Comparison of ENCODE assay signal across 12 cellular contexts in the genomic region with DNA sequence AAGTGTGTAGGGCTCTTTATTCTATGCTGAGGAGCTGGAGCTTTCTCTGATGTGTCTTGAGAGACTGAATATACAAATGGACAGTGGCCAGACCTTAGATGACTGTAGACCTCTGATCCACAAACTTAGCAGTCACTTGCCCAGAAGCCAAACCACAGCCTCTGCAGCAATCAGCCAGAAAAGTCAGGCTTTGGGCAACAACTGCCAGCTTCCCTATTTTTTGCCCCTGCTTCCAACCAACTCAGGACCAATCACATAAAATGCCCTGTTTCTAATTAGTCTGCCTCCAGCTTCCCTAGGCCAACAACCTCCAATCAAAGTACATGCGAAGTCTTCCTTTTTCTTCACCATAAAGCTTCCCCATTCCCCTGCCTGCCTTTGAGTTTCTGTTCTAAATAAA.
DNase-seq lines count a peak whose midpoint lies in the region; ATAC-seq and TF ChIP-seq lines count a peak whose summit lies in the region.
"Had no signal": no experiment of that assay in that cellular context is flagged by ENCODE, and none has a peak within 500 bp of the region (broad histone marks: within the 10 kb centered on the region; RNA-seq: fewer than 3 reads in every experiment).

No MANE protein-coding gene starts in this region.

- no peaks in the 10 kb centered on the region for H3K4me1 Mint-ChIP-seq in stimulated activated effector memory CD8-positive, alpha-beta T cell treated with anti-CD3 and anti-CD28 coated beads, Interleukin-12 subunit alpha, Interleukin-12 subunit beta, amount 100 ng/mL, for 72 hours
- H3K4me1 Mint-ChIP-seq: stimulated activated naive B cell treated with anti-CD40 and anti-IgM and Interleukin-4, amounts not matched to agents 10 μg/mL and 1 μg/mL and 100 μg/mL, for 72 hours had no signal

- H3K27ac ChIP-seq in coronary artery = peak overlapping the region in 1 of 2 donors; percentile 46

- no peak for ATAC-seq in HG02840 (IDR thresholded peaks at IDR 0.05; ENCODE audit: low FRiP score, unreplicated experiment)
- no peak for ATAC-seq in stimulated activated effector memory CD8-positive, alpha-beta T cell treated with anti-CD3 and anti-CD28 coated beads, Interleukin-12 subunit alpha, Interleukin-12 subunit beta, amount 100 ng/mL, for 72 hours
- ATAC-seq: stimulated activated naive B cell treated with anti-CD40 and anti-IgM and Interleukin-4, amounts not matched to agents 10 μg/mL and 1 μg/mL and 100 μg/mL, for 72 hours had no signal

- H3K9me3 Mint-ChIP-seq in stimulated activated effector memory CD8-positive, alpha-beta T cell treated with anti-CD3 and anti-CD28 coated beads, Interleukin-12 subunit alpha, Interleukin-12 subunit beta, amount 100 ng/mL, for 72 hours = no peaks in the 10 kb centered on the region

- H3K4me3 ChIP-seq in coronary artery = no peak overlapping the region
- H3K4me3 ChIP-seq: Peyer's patch had no signal

- DNase-seq in AG09319 (ENCODE audit: extremely low read depth, low read depth) (peak; percentile 1), NOMO-1 (lab: John Stamatoyannopoulos, UW; ENCODE audit: unreplicated experiment in 2 of 2) (peak; percentile 91 to 93), coronary artery (ENCODE audit: low spot score) (peak; percentile 62), medulla oblongata (ENCODE audit: extremely low spot score) (peak; percentile 87), middle frontal gyrus (ENCODE audit: extremely low spot score, low spot score) (no peak), glomerular visceral epithelial cell (ENCODE audit: extremely low spot score) (no peak)
- no peak for DNase-seq in stimulated activated effector memory CD8-positive, alpha-beta T cell treated with anti-CD3 and anti-CD28 coated beads, Interleukin-12 subunit alpha, Interleukin-12 subunit beta, amount 100 ng/mL, for 72 hours (ENCODE audit: low spot score in 2 of 2)
- DNase-seq: NCI-H2029 treated with DMSO at 0.1 percent for 48 hours; Peyer's patch; stimulated activated naive B cell treated with anti-CD40 and anti-IgM and Interleukin-4, amounts not matched to agents 10 μg/mL and 1 μg/mL and 100 μg/mL, for 72 hours had no signal

- H3K27ac Mint-ChIP-seq in stimulated activated effector memory CD8-positive, alpha-beta T cell treated with anti-CD3 and anti-CD28 coated beads, Interleukin-12 subunit alpha, Interleukin-12 subunit beta, amount 100 ng/mL, for 72 hours = no peak overlapping the region
- H3K27ac Mint-ChIP-seq: activated T-helper 1 cell treated with anti-CD3 and anti-CD28 coated beads, Interleukin-12 subunit alpha, Interleukin-12 subunit beta, Interleukin-2, Interleukin-4 antibody, amounts not matched to agents 30 ng/mL and 10 ng/mL and 1 ng/mL, durations not matched to agents 14 hours and 24 hours and 36 hours; stimulated activated naive B cell treated with anti-CD40 and anti-IgM and Interleukin-4, amounts not matched to agents 10 μg/mL and 1 μg/mL and 100 μg/mL, for 72 hours had no signal

- no peaks in the 10 kb centered on the region for H3K36me3 Mint-ChIP-seq in stimulated activated effector memory CD8-positive, alpha-beta T cell treated with anti-CD3 and anti-CD28 coated beads, Interleukin-12 subunit alpha, Interleukin-12 subunit beta, amount 100 ng/mL, for 72 hours
- H3K36me3 Mint-ChIP-seq: stimulated activated naive B cell treated with anti-CD40 and anti-IgM and Interleukin-4, amounts not matched to agents 10 μg/mL and 1 μg/mL and 100 μg/mL, for 72 hours had no signal

- no peak overlapping the region for H3K4me3 Mint-ChIP-seq in stimulated activated effector memory CD8-positive, alpha-beta T cell treated with anti-CD3 and anti-CD28 coated beads, Interleukin-12 subunit alpha, Interleukin-12 subunit beta, amount 100 ng/mL, for 72 hours
- H3K4me3 Mint-ChIP-seq: activated T-helper 1 cell treated with anti-CD3 and anti-CD28 coated beads, Interleukin-12 subunit alpha, Interleukin-12 subunit beta, Interleukin-2, Interleukin-4 antibody, amounts not matched to agents 30 ng/mL and 10 ng/mL and 1 ng/mL, durations not matched to agents 14 hours and 24 hours and 36 hours; stimulated activated naive B cell treated with anti-CD40 and anti-IgM and Interleukin-4, amounts not matched to agents 10 μg/mL and 1 μg/mL and 100 μg/mL, for 72 hours had no signal

- no peak for TF ChIP-seq CTCF in AG09319 (IDR thresholded peaks at IDR 0.05; ENCODE audit: low read depth, low read length)
- TF ChIP-seq CTCF in coronary artery (IDR thresholded peaks at IDR 0.05) = no peak

Comparison
In these comparisons a context has a peak if more than half of its experiments do, and no peak if none do; other contexts are left out.
1. DNase-seq: peak in AG09319 (single experiment), NOMO-1 (2 of 2), coronary artery (single experiment) and medulla oblongata (single experiment); none in middle frontal gyrus (single experiment), glomerular visceral epithelial cell (single experiment) and stimulated activated effector memory CD8-positive, alpha-beta T cell treated with anti-CD3 and anti-CD28 coated beads, Interleukin-12 subunit alpha, Interleukin-12 subunit beta, amount 100 ng/mL, for 72 hours (0 of 2).